ENCODE assay signal across 33 cellular contexts in the genomic region with DNA sequence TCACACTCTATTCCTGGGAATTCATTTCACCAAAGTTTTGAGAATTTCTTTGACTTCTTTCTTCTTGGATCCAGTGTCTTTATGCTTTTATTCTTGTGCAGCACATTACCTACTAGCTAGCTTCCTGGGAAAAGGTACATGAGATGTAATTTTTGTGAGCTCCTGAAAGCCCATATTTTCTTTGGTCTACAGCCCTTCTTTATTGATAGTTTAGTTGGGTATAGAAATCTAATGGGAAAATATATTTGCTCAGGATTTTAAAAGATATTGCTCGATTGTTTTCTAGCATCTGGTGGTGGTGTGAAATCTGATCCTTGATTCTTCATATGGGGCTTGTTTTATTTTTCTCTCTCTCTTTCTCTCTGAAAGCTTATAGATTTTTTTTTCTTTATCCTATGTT. TPM values are rescaled to one million over a fixed set of nuclear protein-coding genes. Genes with fewer than 3 reads are reported as not detected.
"Had no signal": no experiment of that assay in that cellular context is flagged by ENCODE, and none has a peak within 500 bp of the region (broad histone marks: within the 10 kb centered on the region; RNA-seq: fewer than 3 reads in every experiment).

No MANE protein-coding gene starts in this region.

- H3K36me3 ChIP-seq: stomach, suprapubic skin, thoracic aorta, thyroid gland, tibial artery, tibial nerve, transverse colon, upper lobe of left lung, upper lobe of right lung, uterus, vagina had no signal

- H3K4me1 Mint-ChIP-seq: stimulated activated memory B cell treated with anti-CD40 and anti-IgM and Interleukin-4, amounts not matched to agents 10 μg/mL and 1 μg/mL and 100 μg/mL, for 72 hours; stimulated activated naive B cell treated with anti-CD40 and anti-IgM and Interleukin-4, amounts not matched to agents 10 μg/mL and 1 μg/mL and 100 μg/mL, for 72 hours had no signal

- H3K4me1 ChIP-seq: stomach, suprapubic skin, testis, thyroid gland, tibial artery, tibial nerve, transverse colon, upper lobe of left lung, upper lobe of right lung, uterus, vagina had no signal

- H3K27me3 ChIP-seq: stomach, testis, thyroid gland, tibial artery, tibial nerve, transverse colon, upper lobe of left lung, upper lobe of right lung, uterus, vagina had no signal

- H3K9me3 ChIP-seq: suprapubic skin, testis, thoracic aorta, thyroid gland, tibial artery, uterus, vagina had no signal

- ATAC-seq: stimulated activated effector memory CD8-positive, alpha-beta T cell treated with anti-CD3 and anti-CD28 coated beads, Interleukin-12 subunit alpha, Interleukin-12 subunit beta, amount 100 ng/mL, for 72 hours; stimulated activated memory B cell treated with anti-CD40 and anti-IgM and Interleukin-4, amounts not matched to agents 10 μg/mL and 1 μg/mL and 100 μg/mL, for 72 hours; stimulated activated naive B cell treated with anti-CD40 and anti-IgM and Interleukin-4, amounts not matched to agents 10 μg/mL and 1 μg/mL and 100 μg/mL, for 72 hours; stimulated activated naive CD8-positive, alpha-beta T cell treated with anti-CD3 and anti-CD28 coated beads, Interleukin-15, amount 100 ng/mL, for 72 hours; stimulated activated naive CD8-positive, alpha-beta T cell treated with anti-CD3 and anti-CD28 coated beads, Interleukin-15, Interleukin-2, amounts not matched to agents 100 U/mL and 50 U/mL, for 24 hours; upper lobe of right lung had no signal

- DNase-seq: stimulated activated CD4-positive, alpha-beta T cell treated with anti-CD3 and anti-CD28 coated beads, Interleukin-2, amount 100 ng/mL, for 48 hours; stimulated activated CD4-positive, alpha-beta T cell treated with anti-CD3 and anti-CD28 coated beads, Interleukin-4, amount 100 ng/mL, for 1 hour; stimulated activated CD4-positive, alpha-beta T cell treated with anti-CD3 and anti-CD28 coated beads, Interleukin-4, amount 100 ng/mL, for 24 hours; stimulated activated CD4-positive, alpha-beta T cell treated with anti-CD3 and anti-CD28 coated beads, Interleukin-4, amount 100 ng/mL, for 4 hours; stimulated activated CD8-positive, alpha-beta memory T cell treated with anti-CD3 and anti-CD28 coated beads, Interleukin-4, amount 100 ng/mL, for 48 hours; stimulated activated naive B cell treated with anti-CD40 and anti-IgM and Interleukin-4, amounts not matched to agents 10 μg/mL and 1 μg/mL and 100 μg/mL, for 72 hours; stimulated activated naive CD4-positive, alpha-beta T cell; stimulated activated naive CD4-positive, alpha-beta T cell treated with Interleukin-2 at 50 U/mL for 16 hours; stimulated activated naive CD8-positive, alpha-beta T cell treated with anti-CD3 and anti-CD28 coated beads, Interleukin-15, amount 100 ng/mL, for 72 hours; stimulated activated naive CD8-positive, alpha-beta T cell treated with anti-CD3 and anti-CD28 coated beads, Interleukin-15, Interleukin-2, amounts not matched to agents 100 U/mL and 50 U/mL, for 24 hours; stomach; substantia nigra; testis; thyroid gland; tibial artery; transverse colon; trophoblast cell; upper lobe of left lung; upper lobe of right lung; uterus had no signal

- H3K4me3 ChIP-seq: stomach, suprapubic skin, testis, thoracic aorta, thyroid gland, tibial artery, tibial nerve, transverse colon, upper lobe of left lung, upper lobe of right lung, uterus, vagina had no signal

- FAIRE-seq: urothelium cell line had no signal

- H3K27me3 Mint-ChIP-seq: stimulated activated memory B cell treated with anti-CD40 and anti-IgM and Interleukin-4, amounts not matched to agents 10 μg/mL and 1 μg/mL and 100 μg/mL, for 72 hours had no signal

- H3K27ac ChIP-seq: stomach, suprapubic skin, testis, thoracic aorta, thyroid gland, tibial artery, tibial nerve, transverse colon, upper lobe of left lung, upper lobe of right lung, uterus, vagina had no signal

- H3K4me3 Mint-ChIP-seq: stimulated activated effector memory CD8-positive, alpha-beta T cell treated with anti-CD3 and anti-CD28 coated beads, Interleukin-12 subunit alpha, Interleukin-12 subunit beta, amount 100 ng/mL, for 72 hours; stimulated activated memory B cell treated with anti-CD40 and anti-IgM and Interleukin-4, amounts not matched to agents 10 μg/mL and 1 μg/mL and 100 μg/mL, for 72 hours; stimulated activated naive B cell treated with anti-CD40 and anti-IgM and Interleukin-4, amounts not matched to agents 10 μg/mL and 1 μg/mL and 100 μg/mL, for 72 hours; stimulated activated naive CD8-positive, alpha-beta T cell treated with anti-CD3 and anti-CD28 coated beads, Interleukin-15, amount 100 ng/mL, for 72 hours; stimulated activated naive CD8-positive, alpha-beta T cell treated with anti-CD3 and anti-CD28 coated beads, Interleukin-15, Interleukin-2, amounts not matched to agents 100 ng/mL and 50 ng/mL, for 24 hours; type B pancreatic cell had no signal

- H3K27ac Mint-ChIP-seq: stimulated activated effector memory CD8-positive, alpha-beta T cell treated with anti-CD3 and anti-CD28 coated beads, Interleukin-12 subunit alpha, Interleukin-12 subunit beta, amount 100 ng/mL, for 72 hours; stimulated activated memory B cell treated with anti-CD40 and anti-IgM and Interleukin-4, amounts not matched to agents 10 μg/mL and 1 μg/mL and 100 μg/mL, for 72 hours; stimulated activated naive B cell treated with anti-CD40 and anti-IgM and Interleukin-4, amounts not matched to agents 10 μg/mL and 1 μg/mL and 100 μg/mL, for 72 hours; stimulated activated naive CD8-positive, alpha-beta T cell treated with anti-CD3 and anti-CD28 coated beads, Interleukin-15, amount 100 ng/mL, for 72 hours; stimulated activated naive CD8-positive, alpha-beta T cell treated with anti-CD3 and anti-CD28 coated beads, Interleukin-15, Interleukin-2, amounts not matched to agents 100 ng/mL and 50 ng/mL, for 24 hours; type B pancreatic cell had no signal

- H3K36me3 Mint-ChIP-seq: stimulated activated effector memory CD8-positive, alpha-beta T cell treated with anti-CD3 and anti-CD28 coated beads, Interleukin-12 subunit alpha, Interleukin-12 subunit beta, amount 100 ng/mL, for 72 hours; stimulated activated memory B cell treated with anti-CD40 and anti-IgM and Interleukin-4, amounts not matched to agents 10 μg/mL and 1 μg/mL and 100 μg/mL, for 72 hours; type B pancreatic cell had no signal

RNA-seq across cellular contexts. Expression of gene FOXB1, which starts 45.8 kb away (rescaled TPM):
- total RNA-seq: stomach, subcutaneous adipose tissue, suprapubic skin, temporal lobe, thoracic aorta, thyroid gland, tibial nerve, transverse colon, upper lobe of left lung, upper lobe of right lung, ureter, urinary bladder, uterus, vagina had no signal
- polyA plus RNA-seq: stomach had no signal
